19 cellular contexts compared by ENCODE assay signal in the genomic region with DNA sequence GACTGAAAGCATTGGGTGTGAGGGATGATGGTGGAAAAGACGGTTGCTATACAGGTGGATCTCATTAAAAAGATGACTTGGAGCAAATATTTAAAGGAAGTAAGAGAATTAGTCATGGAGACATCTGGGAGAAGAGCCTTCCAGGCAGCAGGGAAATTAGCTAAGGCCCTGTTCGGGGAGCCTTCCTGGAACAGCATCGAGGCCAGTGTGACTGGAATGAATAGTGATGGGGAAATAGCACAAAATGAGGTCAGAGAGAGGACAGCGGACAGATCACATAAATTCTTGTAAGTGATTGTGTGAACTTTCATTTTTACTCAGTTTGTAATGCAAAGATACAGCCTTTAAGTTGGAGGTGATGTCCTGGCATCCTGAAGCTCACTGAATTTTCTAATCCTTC.
DNase-seq lines count a peak whose midpoint lies in the region; ATAC-seq and TF ChIP-seq lines count a peak whose summit lies in the region.
"Had no signal": no experiment of that assay in that cellular context is flagged by ENCODE, and none has a peak within 500 bp of the region (broad histone marks: within the 10 kb centered on the region; RNA-seq: fewer than 3 reads in every experiment).

No MANE protein-coding gene starts in this region.

- TF ChIP-seq CTCF in AG09319 (IDR thresholded peaks at IDR 0.05; ENCODE audit: low read depth, low read length): no peak
- TF ChIP-seq CTCF in fibroblast of pulmonary artery (IDR thresholded peaks at IDR 0.05; ENCODE audit: low read length, missing control alignments): no peak
- no peak for TF ChIP-seq CTCF in sigmoid colon (IDR thresholded peaks at IDR 0.05)
- no peak for TF ChIP-seq CTCF in endodermal cell (conservative IDR thresholded peaks at IDR 0.05)

- no peaks in the 10 kb centered on the region for H3K36me3 Mint-ChIP-seq in endodermal cell (ENCODE audit: low read depth)
- H3K36me3 Mint-ChIP-seq in naive thymus-derived CD4-positive, alpha-beta T cell: no peaks in the 10 kb centered on the region
- H3K36me3 Mint-ChIP-seq: activated naive CD8-positive, alpha-beta T cell treated with anti-CD3 and anti-CD28 coated beads for 36 hours had no signal

- POLR2A ChIA-PET in naive thymus-derived CD4-positive, alpha-beta T cell (lab: Charles Lee): no interaction called here

- ATAC-seq in HG03095 (IDR thresholded peaks at IDR 0.05; ENCODE audit: unreplicated experiment): no peak
- no peak for ATAC-seq in naive thymus-derived CD4-positive, alpha-beta T cell

- H3K9ac ChIP-seq in endodermal cell (ENCODE audit: extremely low read depth, low read length, poor library complexity, severe bottlenecking): no peak overlapping the region

- H3K4me3 ChIP-seq in fibroblast of pulmonary artery (replicated peaks; ENCODE audit: low read depth, low read length) (no peak overlapping the region), sigmoid colon (no peak overlapping the region), endodermal cell (ENCODE audit: low read length) (no peak overlapping the region)
- no peak overlapping the region for H3K4me3 ChIP-seq in naive thymus-derived CD4-positive, alpha-beta T cell (ENCODE audit: low read length)

- TF ChIP-seq POLR2A in sigmoid colon (IDR thresholded peaks at IDR 0.05): no peak

- no peaks in the 10 kb centered on the region for H3K36me3 ChIP-seq in sigmoid colon
- H3K36me3 ChIP-seq in endodermal cell (ENCODE audit: control insufficient read depth, insufficient read depth, low read length): no peaks in the 10 kb centered on the region
- H3K36me3 ChIP-seq in naive thymus-derived CD4-positive, alpha-beta T cell (ENCODE audit: control insufficient read depth in 2 of 3, insufficient read depth in 3 of 3, low read length in 3 of 3): no peaks in the 10 kb centered on the region

- H3K4me3 Mint-ChIP-seq in endodermal cell: no peak overlapping the region
- no peak overlapping the region for H3K4me3 Mint-ChIP-seq in naive thymus-derived CD4-positive, alpha-beta T cell
- H3K4me3 Mint-ChIP-seq: activated naive CD8-positive, alpha-beta T cell treated with anti-CD3 and anti-CD28 coated beads for 36 hours had no signal

- no peak for TF ChIP-seq EP300 in sigmoid colon (IDR thresholded peaks at IDR 0.05)

- WGBS in sigmoid colon, 2 donors: 76 to 81% methylated on average over 4 of the region's 4 CpGs
- WGBS in endodermal cell (ENCODE audit: insufficient coverage in 1 of 2, insufficient read length in 1 of 2), 2 experiments: 90 to 92% methylated on average over 4 of the region's 4 CpGs

- DNase-seq in AG09319 (ENCODE audit: extremely low read depth, low read depth) (peak; percentile 89), HS-5 (ENCODE audit: low read depth) (peak; percentile 87), fibroblast of pulmonary artery (ENCODE audit: low read depth) (peak; percentile 34), sigmoid colon (peak; percentile 86), cerebellar cortex (ENCODE audit: low spot score) (no peak), endodermal cell (no peak)
- DNase-seq in naive thymus-derived CD4-positive, alpha-beta T cell: no peak
- DNase-seq: activated CD4-positive, alpha-beta T cell treated with anti-CD3 and anti-CD28 coated beads, Interleukin-2, amount 50 U/mL, for 4 hours; activated naive CD8-positive, alpha-beta T cell treated with anti-CD3 and anti-CD28 coated beads for 36 hours; activated T-cell treated with anti-CD3 and anti-CD28 coated beads, Interleukin-2, amount 50 U/mL, for 48 hours; C1 segment of cervical spinal cord; cerebellar nuclear complex; hippocampal formation; NCI-H2029; NCI-H524; OCI-M1; stimulated activated CD4-positive, alpha-beta T cell treated with anti-CD3 and anti-CD28 coated beads, Interleukin-15, amount 100 ng/mL, for 24 hours had no signal

- CTCF ChIA-PET in naive thymus-derived CD4-positive, alpha-beta T cell (lab: Charles Lee): no interaction called here

- H3K4me1 ChIP-seq in sigmoid colon (no peaks in the 10 kb centered on the region), endodermal cell (ENCODE audit: control insufficient read depth, insufficient read depth, low read length) (peaks cover 2% of the 10 kb centered on the region)
- H3K4me1 ChIP-seq in naive thymus-derived CD4-positive, alpha-beta T cell (ENCODE audit: control insufficient read depth in 2 of 2, insufficient read depth in 2 of 2, low read length in 2 of 2): no peaks in the 10 kb centered on the region

- H3K4me1 Mint-ChIP-seq in endodermal cell: no peaks in the 10 kb centered on the region
- no peaks in the 10 kb centered on the region for H3K4me1 Mint-ChIP-seq in naive thymus-derived CD4-positive, alpha-beta T cell
- H3K4me1 Mint-ChIP-seq: activated naive CD8-positive, alpha-beta T cell treated with anti-CD3 and anti-CD28 coated beads for 36 hours had no signal

- H3K27me3 ChIP-seq in sigmoid colon: no peaks in the 10 kb centered on the region
- no peaks in the 10 kb centered on the region for H3K27me3 ChIP-seq in endodermal cell (ENCODE audit: control insufficient read depth, insufficient read depth, low read length, poor library complexity, severe bottlenecking)
- no peaks in the 10 kb centered on the region for H3K27me3 ChIP-seq in naive thymus-derived CD4-positive, alpha-beta T cell (ENCODE audit: control insufficient read depth in 2 of 2, insufficient read depth in 2 of 2, low read length in 2 of 2)

- intact Hi-C loops in sigmoid colon (cut with DNase I): no loop called here
- intact Hi-C loops in naive thymus-derived CD4-positive, alpha-beta T cell (cut with micrococcal nuclease): no loop called here

- no peaks in the 10 kb centered on the region for H3K9me3 Mint-ChIP-seq in endodermal cell
- peaks cover 2 to 21% (median 8%) of the 10 kb centered on the region in 11 donors for H3K9me3 Mint-ChIP-seq in naive thymus-derived CD4-positive, alpha-beta T cell

- H3K9me3 ChIP-seq in sigmoid colon: no peaks in the 10 kb centered on the region
- H3K9me3 ChIP-seq in endodermal cell (ENCODE audit: control insufficient read depth, low read length): no peaks in the 10 kb centered on the region
- H3K9me3 ChIP-seq in naive thymus-derived CD4-positive, alpha-beta T cell (ENCODE audit: control insufficient read depth in 2 of 3, low read length in 3 of 3): no peaks in the 10 kb centered on the region

- H3K27ac ChIP-seq in sigmoid colon (peak overlapping the region in 2 of 4 donors; percentile 16 to 40), endodermal cell (ENCODE audit: low read depth, low read length) (no peak overlapping the region)
- H3K27ac ChIP-seq in naive thymus-derived CD4-positive, alpha-beta T cell (ENCODE audit: low read depth, low read length): no peak overlapping the region

- no peaks in the 10 kb centered on the region for H3K27me3 Mint-ChIP-seq in endodermal cell (ENCODE audit: insufficient read depth)
- no peaks in the 10 kb centered on the region for H3K27me3 Mint-ChIP-seq in naive thymus-derived CD4-positive, alpha-beta T cell
- H3K27me3 Mint-ChIP-seq: activated naive CD8-positive, alpha-beta T cell treated with anti-CD3 and anti-CD28 coated beads for 36 hours; progenitor cell of endocrine pancreas had no signal

- H3K27ac Mint-ChIP-seq in endodermal cell: no peak overlapping the region
- no peak overlapping the region for H3K27ac Mint-ChIP-seq in naive thymus-derived CD4-positive, alpha-beta T cell
- H3K27ac Mint-ChIP-seq: activated naive CD8-positive, alpha-beta T cell treated with anti-CD3 and anti-CD28 coated beads for 36 hours; progenitor cell of endocrine pancreas had no signal

Comparison
In these comparisons a context has a peak if more than half of its experiments do, and no peak if none do; other contexts are left out.
1. DNase-seq: peak in AG09319 (single experiment), HS-5 (single experiment), fibroblast of pulmonary artery (single experiment) and sigmoid colon (single experiment); none in cerebellar cortex (single experiment), endodermal cell (single experiment) and naive thymus-derived CD4-positive, alpha-beta T cell (0 of 9).